ENCODE assay signal across 10 cellular contexts in genomic region chr22:19619144-19620009, GRCh38.
A peak's percentile ranks its signal among the peaks of the same experiment; 100 is the strongest.
DNase-seq lines count a peak whose midpoint lies in the region; ATAC-seq, FAIRE-seq and TF ChIP-seq lines count a peak whose summit lies in the region.
"Had no signal": no experiment of that assay in that cellular context is flagged by ENCODE, and none has a peak within 500 bp of the region (broad histone marks: within the 10 kb centered on the region; RNA-seq: fewer than 3 reads in every experiment).

No MANE protein-coding gene starts in this region.

- no peak for TF ChIP-seq CTCF in GM13976 (IDR thresholded peaks at IDR 0.05; ENCODE audit: borderline replicate concordance, control extremely low read depth, extremely low read depth, insufficient read depth, missing control alignments)
- no peak for TF ChIP-seq CTCF in foreskin keratinocyte (conservative IDR thresholded peaks at IDR 0.05)

- H3K27me3 Mint-ChIP-seq in activated T-helper 1 cell treated with anti-CD3 and anti-CD28 coated beads, Interleukin-12 subunit alpha, Interleukin-12 subunit beta, Interleukin-2, Interleukin-4 antibody, amounts not matched to agents 30 ng/mL and 10 ng/mL and 1 ng/mL, durations not matched to agents 14 hours and 24 hours and 36 hours (ENCODE audit: insufficient read depth): peaks cover 10% of the 10 kb centered on the region

- H3K4me3 Mint-ChIP-seq in activated T-helper 1 cell treated with anti-CD3 and anti-CD28 coated beads, Interleukin-12 subunit alpha, Interleukin-12 subunit beta, Interleukin-2, Interleukin-4 antibody, amounts not matched to agents 30 ng/mL and 10 ng/mL and 1 ng/mL, durations not matched to agents 14 hours and 24 hours and 36 hours: peak overlapping the region; percentile 32
- H3K4me3 Mint-ChIP-seq: neural crest cell had no signal

- DNase-seq in GM13976 (ENCODE audit: low spot score) (peak; percentile 73), GM19239 (ENCODE audit: insufficient read length, low spot score) (peak; percentile 60), foreskin keratinocyte (no peak), SKM-1 (lab: John Stamatoyannopoulos, UW; ENCODE audit: unreplicated experiment) (no peak), NCI-H2196 treated with DMSO at 0.1 percent for 48 hours (lab: John Stamatoyannopoulos, UW; ENCODE audit: unreplicated experiment) (no peak)
- no peak for DNase-seq in activated T-helper 1 cell treated with anti-CD3 and anti-CD28 coated beads, Interleukin-12 subunit alpha, Interleukin-12 subunit beta, Interleukin-2, Interleukin-4 antibody, amounts not matched to agents 30 ng/mL and 10 ng/mL and 1 ng/mL, durations not matched to agents 14 hours and 24 hours and 36 hours (ENCODE audit: low spot score)
- DNase-seq: NCI-H1092 had no signal

- intact Hi-C loops in activated T-helper 1 cell treated with anti-CD3 and anti-CD28 coated beads, Interleukin-12 subunit alpha, Interleukin-12 subunit beta, Interleukin-2, Interleukin-4 antibody, amounts not matched to agents 30 ng/mL and 10 ng/mL and 1 ng/mL, durations not matched to agents 14 hours and 24 hours and 36 hours (cut with micrococcal nuclease): no loop called here

- H3K4me1 ChIP-seq in foreskin keratinocyte: no peaks in the 10 kb centered on the region

- H3K27me3 ChIP-seq in foreskin keratinocyte: peaks cover 43% of the 10 kb centered on the region

- no peaks in the 10 kb centered on the region for H3K9me3 Mint-ChIP-seq in activated T-helper 1 cell treated with anti-CD3 and anti-CD28 coated beads, Interleukin-12 subunit alpha, Interleukin-12 subunit beta, Interleukin-2, Interleukin-4 antibody, amounts not matched to agents 30 ng/mL and 10 ng/mL and 1 ng/mL, durations not matched to agents 14 hours and 24 hours and 36 hours
- H3K9me3 Mint-ChIP-seq: neural crest cell had no signal

- ATAC-seq in HG03159 (IDR thresholded peaks at IDR 0.05; ENCODE audit: unreplicated experiment) (peak; percentile 58), foreskin keratinocyte (no peak), GM21515 (IDR thresholded peaks at IDR 0.05; ENCODE audit: unreplicated experiment) (no peak)

- peaks cover 32% of the 10 kb centered on the region for H3K4me1 Mint-ChIP-seq in activated T-helper 1 cell treated with anti-CD3 and anti-CD28 coated beads, Interleukin-12 subunit alpha, Interleukin-12 subunit beta, Interleukin-2, Interleukin-4 antibody, amounts not matched to agents 30 ng/mL and 10 ng/mL and 1 ng/mL, durations not matched to agents 14 hours and 24 hours and 36 hours (ENCODE audit: low read depth)
- H3K4me1 Mint-ChIP-seq: neural crest cell had no signal

- no peak overlapping the region for H3K27ac ChIP-seq in foreskin keratinocyte

- in situ Hi-C loops in GM13976 (cut with MboI; ENCODE audit: low sequenced_read_pairs, unreplicated experiment): no loop called here

- no peak overlapping the region for H3K27ac Mint-ChIP-seq in activated T-helper 1 cell treated with anti-CD3 and anti-CD28 coated beads, Interleukin-12 subunit alpha, Interleukin-12 subunit beta, Interleukin-2, Interleukin-4 antibody, amounts not matched to agents 30 ng/mL and 10 ng/mL and 1 ng/mL, durations not matched to agents 14 hours and 24 hours and 36 hours

- no peaks in the 10 kb centered on the region for H3K36me3 Mint-ChIP-seq in activated T-helper 1 cell treated with anti-CD3 and anti-CD28 coated beads, Interleukin-12 subunit alpha, Interleukin-12 subunit beta, Interleukin-2, Interleukin-4 antibody, amounts not matched to agents 30 ng/mL and 10 ng/mL and 1 ng/mL, durations not matched to agents 14 hours and 24 hours and 36 hours (ENCODE audit: low read depth)

- FAIRE-seq in GM19239 (lab: Jason Lieb, UNC): peak; percentile 93

Comparison
In these comparisons a context has a peak if more than half of its experiments do, and no peak if none do; other contexts are left out.
1. DNase-seq: peak in GM13976 (single experiment) and GM19239 (single experiment); none in activated T-helper 1 cell treated with anti-CD3 and anti-CD28 coated beads, Interleukin-12 subunit alpha, Interleukin-12 subunit beta, Interleukin-2, Interleukin-4 antibody, amounts not matched to agents 30 ng/mL and 10 ng/mL and 1 ng/mL, durations not matched to agents 14 hours and 24 hours and 36 hours (single experiment), foreskin keratinocyte (0 of 2), SKM-1 (single experiment) and NCI-H2196 treated with DMSO at 0.1 percent for 48 hours (single experiment).